In the genomic region with DNA sequence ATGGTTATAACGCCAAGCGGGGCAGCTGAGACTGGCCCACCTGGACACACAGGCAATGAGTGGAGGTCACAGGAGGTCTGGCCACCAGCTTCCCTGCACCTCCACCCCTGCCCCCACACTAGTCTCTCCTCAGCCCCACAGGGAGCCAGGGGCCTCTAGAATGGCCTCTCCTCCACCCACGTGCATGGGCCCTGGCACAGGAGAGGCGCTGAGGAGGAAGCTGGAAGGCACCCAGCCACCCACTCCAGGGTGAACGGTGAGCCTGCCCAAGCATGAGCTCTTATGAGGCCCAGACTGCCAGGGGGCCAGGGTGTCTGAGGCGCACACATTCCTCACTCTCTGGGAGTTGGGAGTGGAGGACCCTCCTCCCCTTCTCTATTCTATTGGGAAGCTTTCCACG, we compare ENCODE assay signal across 20 cellular contexts. TPM values are rescaled to one million over a fixed set of nuclear protein-coding genes. Genes with fewer than 3 reads are reported as not detected.
DNase-seq lines count a peak whose midpoint lies in the region; ATAC-seq and TF ChIP-seq lines count a peak whose summit lies in the region.
"Had no signal": no experiment of that assay in that cellular context is flagged by ENCODE, and none has a peak within 500 bp of the region (broad histone marks: within the 10 kb centered on the region; RNA-seq: fewer than 3 reads in every experiment).

No MANE protein-coding gene starts in this region.

- H2BK120ac ChIP-seq in trophoblast cell (ENCODE audit: insufficient read depth, low read length, poor library complexity): no peak overlapping the region

- H3K4me3 Mint-ChIP-seq in activated CD4-positive, alpha-beta T cell treated with anti-CD3 and anti-CD28 coated beads, Interleukin-2, amount 10 ng/mL, durations not matched to agents 24 days and 14 days: no peak overlapping the region
- H3K4me3 Mint-ChIP-seq: CD4-positive, CD25-positive, alpha-beta regulatory T cell; dendritic cell treated with granulocyte-macrophage colony-stimulating factor and Interleukin-4, amounts not matched to agents 40 ng/mL and 50 ng/mL, for 4 days; stimulated activated memory B cell treated with anti-CD40 and anti-IgM and Interleukin-4, amounts not matched to agents 10 μg/mL and 1 μg/mL and 100 μg/mL, for 72 hours had no signal

- H2AFZ ChIP-seq in trophoblast cell (ENCODE audit: insufficient read depth, low read length, poor library complexity): no peak overlapping the region

- no peak for TF ChIP-seq CTCF in dorsolateral prefrontal cortex (IDR thresholded peaks at IDR 0.05 in 54 of 56, conservative IDR thresholded peaks at IDR 0.05 in 2 of 56; ENCODE audit: low read depth in 1 of 56, partially characterized antibody in 56 of 56)

- H3K4me3 ChIP-seq in dorsolateral prefrontal cortex: no peak overlapping the region
- no peak overlapping the region for H3K4me3 ChIP-seq in trophoblast cell (ENCODE audit: low read depth, low read length)

- H3K4me1 ChIP-seq in trophoblast cell (ENCODE audit: control insufficient read depth in 1 of 2, insufficient read depth in 2 of 2, low read length in 2 of 2): peaks cover 7% of the 10 kb centered on the region in 2 experiments

- H3K36me3 Mint-ChIP-seq in activated CD4-positive, alpha-beta T cell treated with anti-CD3 and anti-CD28 coated beads, Interleukin-2, amount 10 ng/mL, durations not matched to agents 24 days and 14 days (ENCODE audit: low read depth): peaks cover 15% of the 10 kb centered on the region
- H3K36me3 Mint-ChIP-seq: CD4-positive, CD25-positive, alpha-beta regulatory T cell had no signal

- H3K9me3 Mint-ChIP-seq in activated CD4-positive, alpha-beta T cell treated with anti-CD3 and anti-CD28 coated beads, Interleukin-2, amount 10 ng/mL, durations not matched to agents 24 days and 14 days: no peaks in the 10 kb centered on the region
- H3K9me3 Mint-ChIP-seq: CD4-positive, CD25-positive, alpha-beta regulatory T cell; dendritic cell treated with granulocyte-macrophage colony-stimulating factor and Interleukin-4, amounts not matched to agents 40 ng/mL and 50 ng/mL, for 4 days; stimulated activated memory B cell treated with anti-CD40 and anti-IgM and Interleukin-4, amounts not matched to agents 10 μg/mL and 1 μg/mL and 100 μg/mL, for 72 hours had no signal

- H3K9me3 ChIP-seq in trophoblast cell (ENCODE audit: insufficient read depth, low read depth, low read length): no peaks in the 10 kb centered on the region

- no peak overlapping the region for H2BK5ac ChIP-seq in trophoblast cell (ENCODE audit: low read depth, low read length, poor library complexity)

- no peaks in the 10 kb centered on the region for H3K27me3 Mint-ChIP-seq in activated CD4-positive, alpha-beta T cell treated with anti-CD3 and anti-CD28 coated beads, Interleukin-2, amount 10 ng/mL, durations not matched to agents 24 days and 14 days
- H3K27me3 Mint-ChIP-seq: CD4-positive, CD25-positive, alpha-beta regulatory T cell; dendritic cell treated with granulocyte-macrophage colony-stimulating factor and Interleukin-4, amounts not matched to agents 40 ng/mL and 50 ng/mL, for 4 days; stimulated activated memory B cell treated with anti-CD40 and anti-IgM and Interleukin-4, amounts not matched to agents 10 μg/mL and 1 μg/mL and 100 μg/mL, for 72 hours had no signal

- no peak overlapping the region for H2BK12ac ChIP-seq in trophoblast cell (ENCODE audit: low read length)

- DNase-seq in activated CD4-positive, alpha-beta T cell treated with anti-CD3 and anti-CD28 coated beads, Interleukin-2, amount 10 ng/mL, durations not matched to agents 24 days and 14 days: no peak
- no peak for DNase-seq in activated CD4-positive, alpha-beta T cell treated with anti-CD3 and anti-CD28 coated beads, Interleukin-2, amount 50 U/mL, for 4 hours
- DNase-seq in NCI-H1092 treated with DMSO at 0.1 percent for 48 hours (lab: John Stamatoyannopoulos, UW): peak; percentile 49
- no peak for DNase-seq in dorsolateral prefrontal cortex
- DNase-seq in trophoblast cell: no peak
- no peak for DNase-seq in erythroblast (lab: John Stamatoyannopoulos, UW)
- no peak for DNase-seq in OCI-M2 (lab: John Stamatoyannopoulos, UW; ENCODE audit: unreplicated experiment)
- DNase-seq: activated effector memory CD4-positive, alpha-beta T cell treated with anti-CD3 and anti-CD28 coated beads, Interleukin-2, amount 50 U/mL, for 16 hours; GOT3; NCI-H187; NCI-H510A treated with DMSO at 0.1 percent for 48 hours; occipital lobe; right cardiac atrium; SHP77 treated with DMSO at 0.1 percent for 48 hours; stimulated activated CD4-positive, alpha-beta T cell treated with anti-CD3 and anti-CD28 coated beads, Interleukin-15, amount 100 ng/mL, for 24 hours had no signal

- intact Hi-C loops in activated CD4-positive, alpha-beta T cell treated with anti-CD3 and anti-CD28 coated beads, Interleukin-2, amount 10 ng/mL, durations not matched to agents 24 days and 14 days (cut with micrococcal nuclease): no loop called here
- intact Hi-C loops in dorsolateral prefrontal cortex (cut with DNase I): no loop called here

- no peak overlapping the region for H3K9ac ChIP-seq in trophoblast cell (ENCODE audit: low read length)

- H3K79me2 ChIP-seq in trophoblast cell (ENCODE audit: control insufficient read depth, insufficient read depth, low read length, poor library complexity): no peaks in the 10 kb centered on the region

- H3K23ac ChIP-seq in trophoblast cell (ENCODE audit: low read length): no peak overlapping the region

- H3K14ac ChIP-seq in trophoblast cell (ENCODE audit: low read length): no peak overlapping the region

- H3K36me3 ChIP-seq in trophoblast cell (ENCODE audit: control insufficient read depth in 1 of 2, insufficient read depth in 2 of 2, low read length in 2 of 2): no peaks in the 10 kb centered on the region

- peaks cover 15% of the 10 kb centered on the region for H3K4me1 Mint-ChIP-seq in activated CD4-positive, alpha-beta T cell treated with anti-CD3 and anti-CD28 coated beads, Interleukin-2, amount 10 ng/mL, durations not matched to agents 24 days and 14 days

- H3K18ac ChIP-seq in trophoblast cell (ENCODE audit: low read length): peak overlapping the region; percentile 44

- no peak for TF ChIP-seq POLR2A in erythroblast (IDR thresholded peaks at IDR 0.05; ENCODE audit: low read length)

- no CpG with 5 or more reads among the region's 7 CpGs for WGBS in trophoblast cell (ENCODE audit: extremely low coverage, insufficient coverage, insufficient read length)

- H3K79me1 ChIP-seq in trophoblast cell (ENCODE audit: low read length): no peaks in the 10 kb centered on the region

- H3K27me3 ChIP-seq in dorsolateral prefrontal cortex (no peaks in the 10 kb centered on the region), trophoblast cell (ENCODE audit: insufficient read depth, low read length) (no peaks in the 10 kb centered on the region)

- no peak overlapping the region for H3K4me2 ChIP-seq in trophoblast cell (ENCODE audit: low read length)

- H3K27ac Mint-ChIP-seq in activated CD4-positive, alpha-beta T cell treated with anti-CD3 and anti-CD28 coated beads, Interleukin-2, amount 10 ng/mL, durations not matched to agents 24 days and 14 days: peak overlapping the region; percentile 58
- H3K27ac Mint-ChIP-seq: dendritic cell treated with granulocyte-macrophage colony-stimulating factor and Interleukin-4, amounts not matched to agents 40 ng/mL and 50 ng/mL, for 4 days; stimulated activated memory B cell treated with anti-CD40 and anti-IgM and Interleukin-4, amounts not matched to agents 10 μg/mL and 1 μg/mL and 100 μg/mL, for 72 hours had no signal

- no peak overlapping the region for H4K91ac ChIP-seq in trophoblast cell (ENCODE audit: low read depth, low read length)

- H3K4ac ChIP-seq in trophoblast cell (ENCODE audit: low read depth, low read length): no peak overlapping the region

- ATAC-seq in HG03439 (IDR thresholded peaks at IDR 0.05; ENCODE audit: unreplicated experiment): no peak
- ATAC-seq: left lobe of liver; stimulated activated memory B cell treated with anti-CD40 and anti-IgM and Interleukin-4, amounts not matched to agents 10 μg/mL and 1 μg/mL and 100 μg/mL, for 72 hours had no signal

- no peak overlapping the region for H4K8ac ChIP-seq in trophoblast cell (ENCODE audit: low read depth, low read length)

- H4K12ac ChIP-seq in trophoblast cell (ENCODE audit: low read depth, low read length): no peak overlapping the region

- H3K27ac ChIP-seq in dorsolateral prefrontal cortex: peak overlapping the region in 32 of 59 donors; percentile 4 to 75 (median 38)
- no peak overlapping the region for H3K27ac ChIP-seq in trophoblast cell (ENCODE audit: low read depth, low read length)

- no peak overlapping the region for H2AK5ac ChIP-seq in trophoblast cell (ENCODE audit: low read length)

RNA-seq across cellular contexts. Expression of gene LRP8, which starts 22.2 kb away (rescaled TPM):
- 76.8 and 81.6 TPM in 2 replicates for total RNA-seq in activated CD4-positive, alpha-beta T cell treated with anti-CD3 and anti-CD28 coated beads, Interleukin-2, amount 10 ng/mL, durations not matched to agents 24 days and 14 days
- 10 to 100 TPM; 20.5 to 77.6 (median 37.9) TPM for total RNA-seq in dorsolateral prefrontal cortex
- 5.2 and 5.8 TPM in 2 replicates for polyA plus RNA-seq in trophoblast cell (2013)
